ENCODE assay signal across 13 cellular contexts in the genomic region with DNA sequence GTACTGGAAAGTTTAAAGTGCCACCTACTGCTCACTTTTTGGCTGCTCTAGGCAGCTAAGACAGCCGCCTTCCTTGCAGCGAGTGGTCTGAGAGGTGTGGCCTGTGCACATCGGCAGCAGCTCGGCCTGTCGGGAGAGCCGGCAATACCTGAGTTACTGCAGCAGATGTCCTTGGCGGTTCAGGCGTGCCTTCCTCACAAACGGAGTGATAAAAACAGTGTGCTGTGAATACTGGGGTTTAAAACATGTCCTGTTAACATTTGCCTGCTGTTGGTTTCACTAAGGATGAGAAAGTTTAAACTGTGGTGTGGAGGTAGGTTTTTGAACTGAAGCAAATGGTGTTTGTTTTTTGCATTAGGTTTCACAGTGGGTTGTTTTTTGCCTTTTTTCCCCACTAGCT. TPM values are rescaled to one million over a fixed set of nuclear protein-coding genes. Genes with fewer than 3 reads are reported as not detected.
DNase-seq lines count a peak whose midpoint lies in the region; ATAC-seq and TF ChIP-seq lines count a peak whose summit lies in the region.
"Had no signal": no experiment of that assay in that cellular context is flagged by ENCODE, and none has a peak within 500 bp of the region (broad histone marks: within the 10 kb centered on the region; RNA-seq: fewer than 3 reads in every experiment).

No MANE protein-coding gene starts in this region.

- H3K4me1 Mint-ChIP-seq in osteocyte (ENCODE audit: unreplicated experiment): peaks cover 23% of the 10 kb centered on the region

- peak overlapping the region; percentile 16 to 50 for H3K27ac ChIP-seq in esophagus (ENCODE audit: low read depth in 2 of 2, low read length in 1 of 2)

- 45 to 57% methylated on average over 9 of the region's 9 CpGs for WGBS in esophagus, 2 donors

- no peaks in the 10 kb centered on the region for H3K9me3 ChIP-seq in esophagus (ENCODE audit: control insufficient read depth in 2 of 2, insufficient read depth in 1 of 2, low read depth in 1 of 2, low read length in 1 of 2)

- ATAC-seq in GM19023 (IDR thresholded peaks at IDR 0.05; ENCODE audit: unreplicated experiment) (peak; percentile 35), HG03354 (IDR thresholded peaks at IDR 0.05; ENCODE audit: poor library complexity, severe bottlenecking, unreplicated experiment) (peak; percentile 40)
- ATAC-seq: activated naive CD4-positive, alpha-beta T cell treated with anti-CD3 and anti-CD28 coated beads, Interleukin-2, amount 50 U/mL, for 72 hours had no signal

- H3K27me3 Mint-ChIP-seq in osteocyte (ENCODE audit: unreplicated experiment): no peaks in the 10 kb centered on the region

- H3K4me3 ChIP-seq in esophagus (ENCODE audit: low read depth in 1 of 2, low read length in 2 of 2): peak overlapping the region in 1 of 2 donors; percentile 16

- POLR2A ChIA-PET in GM10248 (lab: Yijun Ruan, JAX): no interaction called here

- TF ChIP-seq CTCF in GM10248 (IDR thresholded peaks at IDR 0.05; ENCODE audit: control extremely low read depth, extremely low read depth, low read depth, missing control alignments): peak; percentile 28
- no peak for TF ChIP-seq CTCF in osteocyte (IDR thresholded peaks at IDR 0.05)

- CTCF ChIA-PET in GM10248 (lab: Yijun Ruan, JAX): interaction anchor here (1.0 to 3.0 kb wide), 6 partner anchors 8 to 136 kb away, joined by 3 to 10 read pairs (median 4); a partner anchor contains a TSS

- peak; percentile 54 for DNase-seq in GM10248 (ENCODE audit: extremely low spot score)
- no peak for DNase-seq in osteocyte (ENCODE audit: extremely low spot score, unreplicated experiment)
- DNase-seq in iPS-NIHi11 (ENCODE audit: low spot score): no peak
- no peak for DNase-seq in NCI-H510A (lab: John Stamatoyannopoulos, UW)
- DNase-seq in NCI-H2081 treated with DMSO at 0.1 percent for 48 hours (lab: John Stamatoyannopoulos, UW): no peak
- DNase-seq: activated CD4-positive, alpha-beta T cell treated with anti-CD3 and anti-CD28 coated beads for 1 hour; mammary epithelial cell; Right ventricle myocardium superior had no signal

- no peak overlapping the region for H3K27ac Mint-ChIP-seq in osteocyte (ENCODE audit: unreplicated experiment)

- H3K27me3 ChIP-seq in esophagus (ENCODE audit: control insufficient read depth in 1 of 2, insufficient read depth in 2 of 2, low read length in 2 of 2): no peaks in the 10 kb centered on the region

- H3K9me3 Mint-ChIP-seq in osteocyte (ENCODE audit: unreplicated experiment): no peaks in the 10 kb centered on the region
- H3K9me3 Mint-ChIP-seq: activated naive CD4-positive, alpha-beta T cell treated with anti-CD3 and anti-CD28 coated beads, Interleukin-2, amount 50 U/mL, for 72 hours had no signal

- no peak overlapping the region for H3K4me3 Mint-ChIP-seq in osteocyte (ENCODE audit: unreplicated experiment)

- peaks cover 0 to 15% of the 10 kb centered on the region in 2 donors for H3K36me3 ChIP-seq in esophagus (ENCODE audit: control insufficient read depth in 2 of 2, insufficient read depth in 2 of 2, low read length in 1 of 2)

- H3K4me1 ChIP-seq in esophagus (ENCODE audit: control insufficient read depth in 2 of 2, insufficient read depth in 2 of 2, low read length in 1 of 2): peaks cover 7 to 24% of the 10 kb centered on the region in 2 donors

- peaks cover 13% of the 10 kb centered on the region for H3K36me3 Mint-ChIP-seq in osteocyte (ENCODE audit: unreplicated experiment)

RNA-seq across cellular contexts. Expression of a gene that starts 12.9 kb away (rescaled TPM):
- 10 to 100 TPM; 11.0 to 16.6 TPM for polyA plus RNA-seq in esophagus
- total RNA-seq in osteocyte: 12.2 and 14.4 TPM in 2 replicates

RNA-seq across cellular contexts. Expression of a gene that starts 33.1 kb away (rescaled TPM):
- polyA plus RNA-seq in esophagus: 100 to 1,000 TPM; 445 to 637 TPM
- total RNA-seq in osteocyte: 338 and 342 TPM in 2 replicates

RNA-seq across cellular contexts. Expression of a gene that starts 45.3 kb away (rescaled TPM):
- polyA plus RNA-seq in esophagus: 10 to 100 TPM; 91.4 to 97.3 TPM
- 84.4 and 93.0 TPM in 2 replicates for total RNA-seq in osteocyte

RNA-seq across cellular contexts. Expression of a gene that starts 45.8 kb away (rescaled TPM):
- polyA plus RNA-seq in esophagus: 1 to 10 TPM; 1.2 to 1.8 TPM
- 1.3 and 1.7 TPM in 2 replicates for total RNA-seq in osteocyte
- total RNA-seq: pulmonary artery endothelial cell had no signal

RNA-seq across cellular contexts. Expression of a gene that starts 47.0 kb away (rescaled TPM):
- 10 to 100 TPM in 1 of 2 donors, 1 to 10 TPM in 1; 3.9 to 11.5 TPM for polyA plus RNA-seq in esophagus
- total RNA-seq in osteocyte: 7.4 and 9.4 TPM in 2 replicates
